In genomic region chr1:33086384-33086850, GRCh38 we compare ENCODE assay signal across 8 cellular contexts. TPM values are rescaled to one million over a fixed set of nuclear protein-coding genes. Genes with fewer than 3 reads are reported as not detected.
A peak's percentile ranks its signal among the peaks of the same experiment; 100 is the strongest.
DNase-seq lines count a peak whose midpoint lies in the region; ATAC-seq and TF ChIP-seq lines count a peak whose summit lies in the region.

No MANE protein-coding gene starts in this region.

- H3K9ac ChIP-seq in neural cell (ENCODE audit: low read length), result no peak overlapping the region

- H3K9me3 Mint-ChIP-seq in activated T-helper 17 cell treated with anti-CD3 and anti-CD28 coated beads, Interleukin-2, amount 50 U/mL, for 72 hours, result no peaks in the 10 kb centered on the region

- no peaks in the 10 kb centered on the region for H3K9me2 ChIP-seq in neural cell (ENCODE audit: insufficient read depth, low read length)

- no peak overlapping the region for H2AFZ ChIP-seq in neural cell (ENCODE audit: low read depth, low read length)

- no peak overlapping the region for H3K27ac ChIP-seq in neural cell (ENCODE audit: low read length)

- TF ChIP-seq EP300 in neural cell (conservative IDR thresholded peaks at IDR 0.05; ENCODE audit: poor library complexity, severe bottlenecking), result no peak

- H3K9me3 ChIP-seq in neural cell (ENCODE audit: low read length), result no peaks in the 10 kb centered on the region

- peaks cover 36% of the 10 kb centered on the region for H3K27me3 ChIP-seq in H7 (ENCODE audit: control insufficient read depth, insufficient read depth, low read length)
- H3K27me3 ChIP-seq in neural cell (ENCODE audit: insufficient read depth, low read depth, low read length), result peaks cover 5% of the 10 kb centered on the region

- no peaks in the 10 kb centered on the region for H3K79me2 ChIP-seq in neural cell (replicated peaks; ENCODE audit: insufficient read depth, low read length)

- TF ChIP-seq RAD21 in neural cell (conservative IDR thresholded peaks at IDR 0.05), result peak; percentile 78

- H3K27me3 Mint-ChIP-seq in activated T-helper 17 cell treated with anti-CD3 and anti-CD28 coated beads, Interleukin-2, amount 50 U/mL, for 72 hours, result no peaks in the 10 kb centered on the region

- H3K4me1 Mint-ChIP-seq in activated T-helper 17 cell treated with anti-CD3 and anti-CD28 coated beads, Interleukin-2, amount 50 U/mL, for 72 hours, result peaks cover 28% of the 10 kb centered on the region

- DNase-seq in AG10803 (ENCODE audit: low read depth) (peak; percentile 77), H7 (peak; percentile 79), NCI-H82 (lab: John Stamatoyannopoulos, UW) (peak; percentile 94), foreskin fibroblast (peak; percentile 49 to 85)

- no peaks in the 10 kb centered on the region for H3K36me3 Mint-ChIP-seq in activated T-helper 17 cell treated with anti-CD3 and anti-CD28 coated beads, Interleukin-2, amount 50 U/mL, for 72 hours (ENCODE audit: low read depth)

- H3K27ac Mint-ChIP-seq in activated T-helper 17 cell treated with anti-CD3 and anti-CD28 coated beads, Interleukin-2, amount 50 U/mL, for 72 hours, result peak overlapping the region; percentile 67

- TF ChIP-seq CTCF in AG10803 (conservative IDR thresholded peaks at IDR 0.05; ENCODE audit: low read length) (peak; percentile 85), foreskin fibroblast (IDR thresholded peaks at IDR 0.05; ENCODE audit: low read depth, low read length) (peak; percentile 80), neural cell (IDR thresholded peaks at IDR 0.05; ENCODE audit: poor library complexity, severe bottlenecking) (peak; percentile 75)

- H3K4me3 Mint-ChIP-seq in activated T-helper 17 cell treated with anti-CD3 and anti-CD28 coated beads, Interleukin-2, amount 50 U/mL, for 72 hours, result no peak overlapping the region

- ATAC-seq in activated T-helper 17 cell treated with anti-CD3 and anti-CD28 coated beads, Interleukin-2, amount 50 U/mL, for 72 hours (replicated peaks), result peak; percentile 64
- ATAC-seq in HG03342 (IDR thresholded peaks at IDR 0.05; ENCODE audit: unreplicated experiment) (no peak), HG03139 (IDR thresholded peaks at IDR 0.05; ENCODE audit: unreplicated experiment) (no peak)

- H3K36me3 ChIP-seq in H7 (replicated peaks; ENCODE audit: control insufficient read depth, insufficient read depth, low read length) (no peaks in the 10 kb centered on the region), neural cell (ENCODE audit: insufficient read depth, low read length) (no peaks in the 10 kb centered on the region)

- no peak overlapping the region for H3K4me2 ChIP-seq in neural cell (ENCODE audit: low read length)

- no peaks in the 10 kb centered on the region for H4K20me1 ChIP-seq in neural cell (ENCODE audit: insufficient read depth)

- H3K4me3 ChIP-seq in AG10803 (ENCODE audit: low read length) (no peak overlapping the region), H7 (ENCODE audit: insufficient read depth, low read depth, low read length) (no peak overlapping the region), foreskin fibroblast (ENCODE audit: low read depth in 1 of 2, low read length in 2 of 2) (no peak overlapping the region), neural cell (ENCODE audit: low read length) (no peak overlapping the region)

- no peaks in the 10 kb centered on the region for H3F3A ChIP-seq in neural cell (ENCODE audit: insufficient read depth, low read length, poor library complexity, severe bottlenecking)

TF ChIP-seq in neural cell, 6 proteins besides CTCF, POLR2A, EP300 and RAD21:
- TF ChIP-seq SMC3 (conservative IDR thresholded peaks at IDR 0.05; ENCODE audit: poor library complexity) (peak; percentile 78), TAF1 (IDR thresholded peaks at IDR 0.05; ENCODE audit: low read depth) (no peak)

RNA-seq across cellular contexts. Expression of gene AZIN2, which starts 5.5 kb away (rescaled TPM):
- 0.96 and 2.5 TPM in 2 replicates for total RNA-seq in H7 (2014; rRNA removed; shearing (Covaris generic))
- total RNA-seq in activated T-helper 17 cell treated with anti-CD3 and anti-CD28 coated beads, Interleukin-2, amount 50 U/mL, for 72 hours, result 1 to 10 TPM; 3.4 to 3.7 TPM
- polyA plus RNA-seq in neural cell, result 22.5 and 22.7 TPM in 2 replicates
- polyA minus RNA-seq in neural cell, result 16.1 and 19.1 TPM in 2 replicates

RNA-seq across cellular contexts. Expression of gene AK2, which starts 49.7 kb away (rescaled TPM):
- 151 and 168 TPM in 2 replicates for total RNA-seq in H7 (2014; rRNA removed; shearing (Covaris generic))
- 100 to 1,000 TPM; 304 to 372 TPM for total RNA-seq in activated T-helper 17 cell treated with anti-CD3 and anti-CD28 coated beads, Interleukin-2, amount 50 U/mL, for 72 hours
- 90.1 and 107 TPM in 2 replicates for polyA plus RNA-seq in neural cell
- polyA minus RNA-seq in neural cell, result 52.3 and 57.8 TPM in 2 replicates
